In the genomic region with DNA sequence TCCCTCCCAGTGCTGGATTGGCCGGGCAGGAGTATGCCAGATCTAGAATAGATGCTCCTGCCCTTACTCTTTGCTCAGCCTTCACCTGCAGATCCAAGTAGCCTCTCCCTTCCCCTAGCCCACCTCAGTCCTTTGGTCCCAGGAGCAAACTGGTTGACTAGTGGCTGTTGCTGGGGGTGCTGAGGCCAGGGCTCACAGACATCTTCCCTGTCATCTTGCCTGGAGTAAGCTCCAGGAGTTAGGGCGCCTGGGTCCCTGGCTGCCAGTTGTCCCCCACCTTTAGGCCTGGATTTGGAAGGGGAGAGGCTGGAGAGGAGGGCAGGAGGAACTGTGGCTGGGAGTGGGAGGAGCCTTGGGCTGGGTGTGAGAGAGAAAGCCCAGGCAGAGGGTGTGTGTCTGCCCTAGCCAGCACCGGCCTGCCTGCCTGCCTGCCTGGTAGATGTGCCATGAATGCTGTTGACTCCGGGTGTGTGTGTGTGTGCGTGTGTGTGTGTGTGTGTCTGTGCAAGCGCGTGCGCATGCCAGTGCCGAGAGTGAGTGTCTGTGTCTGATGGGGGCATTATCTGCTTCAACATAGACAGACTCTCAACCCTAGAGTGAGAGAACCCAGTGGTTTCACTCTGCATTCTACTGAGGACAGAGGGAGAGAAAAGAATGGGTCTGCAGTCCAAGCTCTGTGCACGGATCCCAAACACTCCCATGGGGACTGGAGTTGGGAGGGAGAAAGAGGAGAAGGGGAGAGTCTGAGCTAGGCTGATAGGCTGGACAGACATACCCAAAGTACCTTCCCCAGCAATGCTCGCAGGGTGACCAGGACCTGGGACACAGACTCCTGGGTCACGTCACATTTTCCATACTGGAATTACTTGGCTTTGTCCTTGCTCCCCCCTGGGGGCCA, we compare ENCODE assay signal across 1 cellular context.
TF ChIP-seq lines count a peak whose summit lies in the region.

No MANE protein-coding gene starts in this region.

TF ChIP-seq in GM12878, 131 proteins besides CTCF, POLR2A, EP300 and RAD21:
- TF ChIP-seq ZNF384 (IDR thresholded peaks at IDR 0.05; ENCODE audit: borderline replicate concordance, low read depth, low read length) = no peak
- TF ChIP-seq HDGF (IDR thresholded peaks at IDR 0.05) = peak; percentile 73; the same call in 1 of the 2 replicates
- TF ChIP-seq, protein P1, sequence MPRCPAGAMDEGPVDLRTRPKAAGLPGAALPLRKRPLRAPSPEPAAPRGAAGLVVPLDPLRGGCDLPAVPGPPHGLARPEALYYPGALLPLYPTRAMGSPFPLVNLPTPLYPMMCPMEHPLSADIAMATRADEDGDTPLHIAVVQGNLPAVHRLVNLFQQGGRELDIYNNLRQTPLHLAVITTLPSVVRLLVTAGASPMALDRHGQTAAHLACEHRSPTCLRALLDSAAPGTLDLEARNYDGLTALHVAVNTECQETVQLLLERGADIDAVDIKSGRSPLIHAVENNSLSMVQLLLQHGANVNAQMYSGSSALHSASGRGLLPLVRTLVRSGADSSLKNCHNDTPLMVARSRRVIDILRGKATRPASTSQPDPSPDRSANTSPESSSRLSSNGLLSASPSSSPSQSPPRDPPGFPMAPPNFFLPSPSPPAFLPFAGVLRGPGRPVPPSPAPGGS (IDR thresholded peaks at IDR 0.05; ENCODE audit: borderline replicate concordance, insufficient read depth, low read depth, low read length, poor library complexity, severe bottlenecking) = peak; percentile 29
- TF ChIP-seq GABPA (IDR thresholded peaks at IDR 0.05; ENCODE audit: low read depth) = no peak
- TF ChIP-seq, protein P2, sequence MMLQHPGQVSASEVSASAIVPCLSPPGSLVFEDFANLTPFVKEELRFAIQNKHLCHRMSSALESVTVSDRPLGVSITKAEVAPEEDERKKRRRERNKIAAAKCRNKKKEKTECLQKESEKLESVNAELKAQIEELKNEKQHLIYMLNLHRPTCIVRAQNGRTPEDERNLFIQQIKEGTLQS (IDR thresholded peaks at IDR 0.05; ENCODE audit: borderline replicate concordance, extremely low read depth, low read depth, low read length) = no peak
- no peak for TF ChIP-seq RCOR1 (conservative IDR thresholded peaks at IDR 0.05; ENCODE audit: low read depth, low read length)
- TF ChIP-seq ZNF217 (IDR thresholded peaks at IDR 0.05) = no peak
- 0 out of 2 replicates have a peak, but pooled peaks have one; percentile 11 for TF ChIP-seq IKZF1 (conservative IDR thresholded peaks at IDR 0.05)
